In the genomic region with DNA sequence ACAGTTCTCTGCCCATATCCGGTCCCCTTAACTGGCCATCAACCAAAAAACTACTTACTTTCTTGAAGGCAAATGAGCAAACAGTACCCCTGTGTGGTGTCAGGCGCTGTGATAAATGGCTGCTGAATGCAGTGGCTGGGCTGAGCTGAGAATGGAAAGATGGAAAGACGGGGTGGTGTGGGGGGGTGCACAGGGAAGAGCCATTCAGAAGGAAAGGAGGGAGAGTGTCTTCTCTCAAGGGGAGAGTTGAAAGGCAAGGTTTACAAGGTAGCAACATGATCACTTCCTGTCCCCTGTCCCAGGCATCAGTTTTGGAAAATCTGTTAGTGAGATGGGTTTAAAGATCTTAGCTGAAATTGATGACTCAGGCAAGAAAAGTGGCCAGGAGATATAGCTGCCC, we compare ENCODE assay signal across 2 cellular contexts.
A peak's percentile ranks its signal among the peaks of the same experiment; 100 is the strongest.
TF ChIP-seq lines count a peak whose summit lies in the region.

No MANE protein-coding gene starts in this region.

TF ChIP-seq in HepG2, 621 proteins besides CTCF, POLR2A, EP300 and RAD21:
- TF ChIP-seq ZNF550 (CRISPR knock-in tag; IDR thresholded peaks at IDR 0.05; ENCODE audit: borderline replicate concordance) (no peak), MAFK (conservative IDR thresholded peaks at IDR 0.05 in 1 of 2, IDR thresholded peaks at IDR 0.05 in 1 of 2; ENCODE audit: low read length in 2 of 2) (peak; percentile 23 to 56; a peak in 2 of 4 replicates), NFRKB (IDR thresholded peaks at IDR 0.05) (no peak), ZNF782 (CRISPR knock-in tag; IDR thresholded peaks at IDR 0.05; ENCODE audit: borderline replicate concordance) (no peak), NFATC3 (CRISPR knock-in tag; IDR thresholded peaks at IDR 0.05) (no peak)
- TF ChIP-seq, protein P1, sequence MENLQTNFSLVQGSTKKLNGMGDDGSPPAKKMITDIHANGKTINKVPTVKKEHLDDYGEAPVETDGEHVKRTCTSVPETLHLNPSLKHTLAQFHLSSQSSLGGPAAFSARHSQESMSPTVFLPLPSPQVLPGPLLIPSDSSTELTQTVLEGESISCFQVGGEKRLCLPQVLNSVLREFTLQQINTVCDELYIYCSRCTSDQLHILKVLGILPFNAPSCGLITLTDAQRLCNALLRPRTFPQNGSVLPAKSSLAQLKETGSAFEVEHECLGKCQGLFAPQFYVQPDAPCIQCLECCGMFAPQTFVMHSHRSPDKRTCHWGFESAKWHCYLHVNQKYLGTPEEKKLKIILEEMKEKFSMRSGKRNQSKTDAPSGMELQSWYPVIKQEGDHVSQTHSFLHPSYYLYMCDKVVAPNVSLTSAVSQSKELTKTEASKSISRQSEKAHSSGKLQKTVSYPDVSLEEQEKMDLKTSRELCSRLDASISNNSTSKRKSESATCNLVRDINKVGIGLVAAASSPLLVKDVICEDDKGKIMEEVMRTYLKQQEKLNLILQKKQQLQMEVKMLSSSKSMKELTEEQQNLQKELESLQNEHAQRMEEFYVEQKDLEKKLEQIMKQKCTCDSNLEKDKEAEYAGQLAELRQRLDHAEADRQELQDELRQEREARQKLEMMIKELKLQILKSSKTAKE (CRISPR knock-in tag; IDR thresholded peaks at IDR 0.05; ENCODE audit: borderline replicate concordance), result no peak
- TF ChIP-seq, protein P2, sequence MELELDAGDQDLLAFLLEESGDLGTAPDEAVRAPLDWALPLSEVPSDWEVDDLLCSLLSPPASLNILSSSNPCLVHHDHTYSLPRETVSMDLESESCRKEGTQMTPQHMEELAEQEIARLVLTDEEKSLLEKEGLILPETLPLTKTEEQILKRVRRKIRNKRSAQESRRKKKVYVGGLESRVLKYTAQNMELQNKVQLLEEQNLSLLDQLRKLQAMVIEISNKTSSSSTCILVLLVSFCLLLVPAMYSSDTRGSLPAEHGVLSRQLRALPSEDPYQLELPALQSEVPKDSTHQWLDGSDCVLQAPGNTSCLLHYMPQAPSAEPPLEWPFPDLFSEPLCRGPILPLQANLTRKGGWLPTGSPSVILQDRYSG (CRISPR knock-in tag; IDR thresholded peaks at IDR 0.05), result no peak

TF ChIP-seq in K562, 482 proteins besides CTCF, POLR2A, EP300 and RAD21:
- TF ChIP-seq SMARCC2 (IDR thresholded peaks at IDR 0.05; ENCODE audit: low read depth) (no peak), STAT5A (IDR thresholded peaks at IDR 0.05; ENCODE audit: borderline replicate concordance, low read length) (no peak), ZNF316 (IDR thresholded peaks at IDR 0.05) (peak; percentile 29; the same call in 1 of the 2 replicates)
